In genomic region chr18:50286391-50287027, GRCh38 we compare ENCODE assay signal across 8 cellular contexts. TPM values are rescaled to one million over a fixed set of nuclear protein-coding genes. Genes with fewer than 3 reads are reported as not detected.
A peak's percentile ranks its signal among the peaks of the same experiment; 100 is the strongest.
DNase-seq lines count a peak whose midpoint lies in the region; ATAC-seq, FAIRE-seq and TF ChIP-seq lines count a peak whose summit lies in the region.

No MANE protein-coding gene starts in this region.

- peak overlapping the region; percentile 66 for H2AFZ ChIP-seq in endothelial cell of umbilical vein (ENCODE audit: low read depth, low read length)

- H3K4me3 ChIP-seq in AG09309 (ENCODE audit: control insufficient read depth, low read depth, low read length) (peak overlapping the region; percentile 98), H7 (ENCODE audit: insufficient read depth, low read depth, low read length) (peak overlapping the region; percentile 75), endothelial cell of umbilical vein (replicated peaks in 1 of 3; ENCODE audit: insufficient read depth in 1 of 3, low read depth in 1 of 3, low read length in 3 of 3) (peak overlapping the region; percentile 76 to 88 (median 78))

- H3K9me1 ChIP-seq in endothelial cell of umbilical vein (replicated peaks; ENCODE audit: control insufficient read depth, extremely low read depth, insufficient read depth, low read length) = no peaks in the 10 kb centered on the region

- TF ChIP-seq CTCF in AG09309 (IDR thresholded peaks at IDR 0.05; ENCODE audit: control insufficient read depth, insufficient read depth, low read depth, low read length, missing control alignments) = no peak
- no peak for TF ChIP-seq CTCF in endothelial cell of umbilical vein (IDR thresholded peaks at IDR 0.05; ENCODE audit: extremely low read depth in 1 of 2, insufficient read depth in 1 of 2, low read depth in 1 of 2, low read length in 2 of 2)
- no peak for TF ChIP-seq CTCF in neural crest cell (conservative IDR thresholded peaks at IDR 0.05)

- ATAC-seq in GM21723 (IDR thresholded peaks at IDR 0.05; ENCODE audit: unreplicated experiment) (no peak), GM19395 (IDR thresholded peaks at IDR 0.05; ENCODE audit: unreplicated experiment) (no peak)

- peak overlapping the region; percentile 94 for H3K27ac Mint-ChIP-seq in neural crest cell (ENCODE audit: unreplicated experiment)

- intact Hi-C loops in endothelial cell of umbilical vein (cut with micrococcal nuclease) = loop anchor here (1.0 to 2.0 kb wide), 3 partner anchors 12 to 88 kb away; partner anchors contain the start of gene SKA1

- POLR2A ChIA-PET in endothelial cell of umbilical vein (lab: Charles Lee) = no interaction called here

- no peak for TF ChIP-seq POLR2A in endothelial cell of umbilical vein (IDR thresholded peaks at IDR 0.05; ENCODE audit: low read depth, low read length)

- H3K9me3 Mint-ChIP-seq in neural crest cell = no peaks in the 10 kb centered on the region

- H3K27me3 Mint-ChIP-seq in neural crest cell (ENCODE audit: low read depth) = peaks cover 8% of the 10 kb centered on the region

- in situ Hi-C loops in ACHN (cut with HindIII; ENCODE audit: low pct_ligation_motif_present, low pct_unique_long_range_greater_than_20kb, low sequenced_read_pairs) = no loop called here

- peaks cover 13% of the 10 kb centered on the region for H3K79me2 ChIP-seq in endothelial cell of umbilical vein (ENCODE audit: control insufficient read depth, insufficient read depth, low read length)

- peaks cover 22% of the 10 kb centered on the region for H3K4me1 Mint-ChIP-seq in neural crest cell

- H3K27ac ChIP-seq in endothelial cell of umbilical vein (ENCODE audit: insufficient read depth, low read depth, low read length) = peak overlapping the region; percentile 33

- peaks cover 13% of the 10 kb centered on the region for H3K36me3 Mint-ChIP-seq in neural crest cell (ENCODE audit: low read depth)

- FAIRE-seq in endothelial cell of umbilical vein (lab: Jason Lieb, UNC) = no peak

- H3K36me3 ChIP-seq in H7 (replicated peaks; ENCODE audit: control insufficient read depth, insufficient read depth, low read length) (peaks cover 18% of the 10 kb centered on the region), endothelial cell of umbilical vein (ENCODE audit: control insufficient read depth in 2 of 2, extremely low read depth in 1 of 2, insufficient read depth in 2 of 2, low read length in 2 of 2) (peaks cover 0 to 26% of the 10 kb centered on the region in 2 experiments)

- CTCF ChIA-PET in endothelial cell of umbilical vein (lab: Charles Lee) = no interaction called here

- H3K4me2 ChIP-seq in endothelial cell of umbilical vein (ENCODE audit: insufficient read depth, low read length) = peak overlapping the region; percentile 75

- dilution Hi-C loops in endothelial cell of umbilical vein (cut with MboI; ENCODE audit: extremely low pct_ligation_motif_present, low sequenced_read_pairs) = no loop called here

- H3K4me3 Mint-ChIP-seq in neural crest cell = peak overlapping the region; percentile 98

- H3K9ac ChIP-seq in endothelial cell of umbilical vein (replicated peaks; ENCODE audit: extremely low read depth, insufficient read depth, low read length) = peak overlapping the region; percentile 37

- no TSS peak for BruUV-seq in endothelial cell of umbilical vein (replicated peaks; lab: Mats Ljungman, UMichigan)

- peaks cover 10% of the 10 kb centered on the region for H3K4me1 ChIP-seq in endothelial cell of umbilical vein (ENCODE audit: control insufficient read depth, extremely low read depth, insufficient read depth, low read length)

- H3K9me3 ChIP-seq in endothelial cell of umbilical vein (replicated peaks; ENCODE audit: control insufficient read depth, insufficient read depth, low read length) = no peaks in the 10 kb centered on the region

- no peaks in the 10 kb centered on the region for H4K20me1 ChIP-seq in endothelial cell of umbilical vein (replicated peaks; ENCODE audit: control insufficient read depth, extremely low read depth, insufficient read depth, low read length)

- H3K27me3 ChIP-seq in H7 (ENCODE audit: control insufficient read depth, insufficient read depth, low read length) (no peaks in the 10 kb centered on the region), endothelial cell of umbilical vein (ENCODE audit: control insufficient read depth in 2 of 2, insufficient read depth in 2 of 2, low read length in 2 of 2) (peaks cover 0 to 1% of the 10 kb centered on the region in 2 experiments)

- DNase-seq in AG09309 (ENCODE audit: low read depth) = no peak
- peak; percentile 73 for DNase-seq in H7
- DNase-seq in SW480 (ENCODE audit: low spot score) = peak; percentile 37
- no peak for DNase-seq in endothelial cell of umbilical vein (ENCODE audit: low read depth, low spot score)
- no peak for DNase-seq in neural crest cell (ENCODE audit: low read depth, low spot score)
- no peak for DNase-seq in ACHN

TF ChIP-seq in endothelial cell of umbilical vein, 7 proteins besides CTCF, POLR2A, EP300 and RAD21:
- TF ChIP-seq MYC (IDR thresholded peaks at IDR 0.05; ENCODE audit: low read depth, low read length) (no peak), POLR2AphosphoS5 (IDR thresholded peaks at IDR 0.05; ENCODE audit: insufficient read depth, low read depth, low read length) (no peak), FOS (IDR thresholded peaks at IDR 0.05; ENCODE audit: borderline replicate concordance, insufficient read depth, low read length) (no peak), EZH2 (IDR thresholded peaks at IDR 0.05; ENCODE audit: borderline replicate concordance, low read depth, low read length, severe bottlenecking) (no peak), GATA2 (IDR thresholded peaks at IDR 0.05; ENCODE audit: insufficient read depth, insufficient read length, low read depth, low read length) (no peak), JUN (IDR thresholded peaks at IDR 0.05; ENCODE audit: borderline replicate concordance, insufficient read depth, insufficient read length, low read depth) (no peak), MAX (IDR thresholded peaks at IDR 0.05; ENCODE audit: insufficient read depth, insufficient read length) (no peak)

RNA-seq across cellular contexts. Expression of gene CXXC1, which starts 1.0 kb away (rescaled TPM):
- total RNA-seq in H7 (2014; rRNA removed; shearing (Covaris generic)) = 55.1 and 59.3 TPM in 2 replicates
- 64.4 and 66.9 TPM in 2 replicates for total RNA-seq in endothelial cell of umbilical vein
- 128 and 153 TPM in 2 replicates for polyA plus RNA-seq in endothelial cell of umbilical vein
- 53.5 and 68.2 TPM in 2 replicates for polyA plus RNA-seq in endothelial cell of umbilical vein (2011; cell fraction: cytosol; rRNA removed)
- 285 and 301 TPM in 2 replicates for polyA plus RNA-seq in endothelial cell of umbilical vein (2011; cell fraction: nucleus; rRNA removed)
- polyA plus RNA-seq in endothelial cell of umbilical vein (2012) = 36.6 and 36.7 TPM in 2 replicates
- 37.7 and 39.4 TPM in 2 replicates for polyA minus RNA-seq in endothelial cell of umbilical vein
- 25.9 TPM for polyA minus RNA-seq in endothelial cell of umbilical vein (2011; cell fraction: cytosol; rRNA and poly(A)+ RNA removed)
- 26.5 and 44.5 TPM in 2 replicates for polyA minus RNA-seq in endothelial cell of umbilical vein (2011; cell fraction: nucleus; rRNA and poly(A)+ RNA removed)
- 101 and 108 TPM in 2 replicates for total RNA-seq in neural crest cell

RNA-seq across cellular contexts. Expression of gene MBD1, which starts 5.2 kb away (rescaled TPM):
- 57.6 and 58.3 TPM in 2 replicates for total RNA-seq in H7 (2014; rRNA removed; shearing (Covaris generic))
- total RNA-seq in endothelial cell of umbilical vein (77.5 and 78.6 TPM in 2 replicates), neural crest cell (65.2 and 77.2 TPM in 2 replicates)
- polyA plus RNA-seq in endothelial cell of umbilical vein = 57.2 and 61.1 TPM in 2 replicates
- 48.9 and 56.1 TPM in 2 replicates for polyA plus RNA-seq in endothelial cell of umbilical vein (2011; cell fraction: cytosol; rRNA removed)
- polyA plus RNA-seq in endothelial cell of umbilical vein (2011; cell fraction: nucleus; rRNA removed) = 239 and 274 TPM in 2 replicates
- polyA plus RNA-seq in endothelial cell of umbilical vein (2012) = 35.7 and 41.3 TPM in 2 replicates
- polyA minus RNA-seq in endothelial cell of umbilical vein = 51.8 and 55.2 TPM in 2 replicates
- 30.0 TPM for polyA minus RNA-seq in endothelial cell of umbilical vein (2011; cell fraction: cytosol; rRNA and poly(A)+ RNA removed)
- 53.7 and 69.7 TPM in 2 replicates for polyA minus RNA-seq in endothelial cell of umbilical vein (2011; cell fraction: nucleus; rRNA and poly(A)+ RNA removed)

RNA-seq across cellular contexts. Expression of gene CFAP53, which starts 20.2 kb away (rescaled TPM):
- 0.33 TPM in 1 of 2 replicates, not detected in the other for total RNA-seq in H7 (2014; rRNA removed; shearing (Covaris generic))
- 0.16 and 0.18 TPM in 2 replicates for total RNA-seq in endothelial cell of umbilical vein
- 0.10 and 0.12 TPM in 2 replicates for polyA plus RNA-seq in endothelial cell of umbilical vein
- polyA plus RNA-seq in endothelial cell of umbilical vein (2011; cell fraction: cytosol; rRNA removed) = 0.06 and 0.10 TPM in 2 replicates
- 0.14 and 0.17 TPM in 2 replicates for polyA plus RNA-seq in endothelial cell of umbilical vein (2011; cell fraction: nucleus; rRNA removed)
- polyA plus RNA-seq in endothelial cell of umbilical vein (2012) = 0.18 TPM in 1 of 2 replicates, not detected in the other
- polyA minus RNA-seq in endothelial cell of umbilical vein = not detected in 2 replicates
- 0.72 TPM for polyA minus RNA-seq in endothelial cell of umbilical vein (2011; cell fraction: cytosol; rRNA and poly(A)+ RNA removed)
- polyA minus RNA-seq in endothelial cell of umbilical vein (2011; cell fraction: nucleus; rRNA and poly(A)+ RNA removed) = not detected in 2 replicates
- total RNA-seq in neural crest cell = 0.54 and 0.84 TPM in 2 replicates

Comparison
In these comparisons a context has a peak if more than half of its experiments do, and no peak if none do; other contexts are left out.
1. DNase-seq: peak in H7 (single experiment) and SW480 (single experiment); none in AG09309 (single experiment), endothelial cell of umbilical vein (single experiment), neural crest cell (single experiment) and ACHN (single experiment).
2. Peak in every context shown above with its lines, with median percentiles within 50 percentile points of each other: H3K4me3 ChIP-seq.